Comparison of ENCODE assay signal across 2 cellular contexts in genomic region chr6:149138093-149138492, GRCh38.
TF ChIP-seq lines count a peak whose summit lies in the region.

No MANE protein-coding gene starts in this region.

TF ChIP-seq in HepG2, 621 proteins besides CTCF, POLR2A, EP300 and RAD21:
- no peak for TF ChIP-seq PCBP1 (IDR thresholded peaks at IDR 0.05; ENCODE audit: borderline replicate concordance, low read depth, low read length)
- TF ChIP-seq PHF5A (CRISPR knock-in tag; IDR thresholded peaks at IDR 0.05; ENCODE audit: low read depth, unreplicated experiment), result no peak
- TF ChIP-seq FOSL1 (CRISPR knock-in tag; IDR thresholded peaks at IDR 0.05; ENCODE audit: borderline replicate concordance), result no peak
- TF ChIP-seq SP2 (CRISPR knock-in tag; IDR thresholded peaks at IDR 0.05), result no peak
- TF ChIP-seq DNMT3B (CRISPR knock-in tag; conservative IDR thresholded peaks at IDR 0.05), result no peak
- TF ChIP-seq HNF4G (IDR thresholded peaks at IDR 0.05; ENCODE audit: borderline replicate concordance, low read depth, low read length), result no peak
- no peak for TF ChIP-seq HNF4G (CRISPR knock-in tag; IDR thresholded peaks at IDR 0.05; ENCODE audit: borderline replicate concordance, low read depth)
- TF ChIP-seq ZNF891 (CRISPR knock-in tag; IDR thresholded peaks at IDR 0.05), result no peak

TF ChIP-seq in K562, 482 proteins besides CTCF, POLR2A, EP300 and RAD21:
- TF ChIP-seq CEBPZ (IDR thresholded peaks at IDR 0.05; ENCODE audit: borderline replicate concordance, low read depth, low read length) (no peak), TEAD4 (IDR thresholded peaks at IDR 0.05; ENCODE audit: low read length) (no peak), TEAD4 (CRISPR knock-in tag; IDR thresholded peaks at IDR 0.05; ENCODE audit: borderline replicate concordance) (0 out of 2 replicates have a peak, but pooled peaks have one; percentile 22)
